ENCODE assay signal across 11 cellular contexts in genomic region chr12:56581418-56582145, GRCh38. TPM values are rescaled to one million over a fixed set of nuclear protein-coding genes. Genes with fewer than 3 reads are reported as not detected.
A peak's percentile ranks its signal among the peaks of the same experiment; 100 is the strongest.
DNase-seq lines count a peak whose midpoint lies in the region; ATAC-seq, FAIRE-seq and TF ChIP-seq lines count a peak whose summit lies in the region.
"Had no signal": no experiment of that assay in that cellular context is flagged by ENCODE, and none has a peak within 500 bp of the region (broad histone marks: within the 10 kb centered on the region; RNA-seq: fewer than 3 reads in every experiment).

No MANE protein-coding gene starts in this region.

- ATAC-seq in CD4-positive, alpha-beta T cell (ENCODE audit: poor library complexity), result peak; percentile 90
- peak; percentile 93 for ATAC-seq in activated T-helper 17 cell treated with anti-CD3 and anti-CD28 coated beads, Interleukin-2, amount 50 U/mL, for 72 hours (replicated peaks)
- ATAC-seq in GM18861 (IDR thresholded peaks at IDR 0.05; ENCODE audit: unreplicated experiment) (no peak), GM18909 (IDR thresholded peaks at IDR 0.05; ENCODE audit: poor library complexity, unreplicated experiment) (no peak)

- FAIRE-seq in D721Med (lab: Jason Lieb, UNC), result no peak
- FAIRE-seq: TTC549 had no signal

- no peaks in the 10 kb centered on the region for H3K27me3 Mint-ChIP-seq in CD4-positive, alpha-beta T cell
- no peaks in the 10 kb centered on the region for H3K27me3 Mint-ChIP-seq in activated T-helper 17 cell treated with anti-CD3 and anti-CD28 coated beads, Interleukin-2, amount 50 U/mL, for 72 hours

- POLR2A ChIA-PET in CD4-positive, alpha-beta T cell (lab: Charles Lee), result interaction anchor here (1.3 kb wide), 1 partner anchor 60 kb away, joined by 4 read pairs; the partner anchor contains the start of gene RBMS2

- H3K27ac ChIP-seq in CD4-positive, alpha-beta T cell (ENCODE audit: low read depth, low read length), result no peak overlapping the region
- peak overlapping the region; percentile 81 for H3K27ac ChIP-seq in KOPT-K1 (ENCODE audit: low read depth, low read length, poor library complexity, severe bottlenecking)

- TF ChIP-seq CTCF in CD4-positive, alpha-beta T cell (IDR thresholded peaks at IDR 0.05), result no peak
- no peak for TF ChIP-seq CTCF in D721Med (IDR thresholded peaks at IDR 0.05; ENCODE audit: insufficient read depth, missing control alignments)

- no peaks in the 10 kb centered on the region for H3K27me3 ChIP-seq in CD4-positive, alpha-beta T cell (ENCODE audit: control insufficient read depth, insufficient read depth, low read length)

- intact Hi-C loops in CD4-positive, alpha-beta T cell (cut with DNase I, micrococcal nuclease), result no loop called here

- peak overlapping the region; percentile 52 for H3K27ac Mint-ChIP-seq in CD4-positive, alpha-beta T cell
- peak overlapping the region; percentile 61 for H3K27ac Mint-ChIP-seq in activated T-helper 17 cell treated with anti-CD3 and anti-CD28 coated beads, Interleukin-2, amount 50 U/mL, for 72 hours

- no peaks in the 10 kb centered on the region for H3K36me3 ChIP-seq in KOPT-K1 (ENCODE audit: insufficient read depth, low read length)

- no peaks in the 10 kb centered on the region for H3K9me3 ChIP-seq in CD4-positive, alpha-beta T cell (ENCODE audit: control insufficient read depth, low read length)
- no peaks in the 10 kb centered on the region for H3K9me3 ChIP-seq in KOPT-K1 (ENCODE audit: insufficient read depth, low read length, poor library complexity, severe bottlenecking)

- H3K9me3 Mint-ChIP-seq in CD4-positive, alpha-beta T cell, result no peaks in the 10 kb centered on the region
- no peaks in the 10 kb centered on the region for H3K9me3 Mint-ChIP-seq in activated T-helper 17 cell treated with anti-CD3 and anti-CD28 coated beads, Interleukin-2, amount 50 U/mL, for 72 hours

- CTCF ChIA-PET in CD4-positive, alpha-beta T cell (lab: Charles Lee), result interaction anchor here (1.2 to 1.7 kb wide), 3 partner anchors 8 to 68 kb away, joined by 3 to 6 read pairs (median 4); no protein-coding TSS in a partner anchor

- no peaks in the 10 kb centered on the region for H3K36me3 Mint-ChIP-seq in CD4-positive, alpha-beta T cell (ENCODE audit: low read depth)
- H3K36me3 Mint-ChIP-seq in activated T-helper 17 cell treated with anti-CD3 and anti-CD28 coated beads, Interleukin-2, amount 50 U/mL, for 72 hours (ENCODE audit: low read depth), result no peaks in the 10 kb centered on the region

- peaks cover 16% of the 10 kb centered on the region for H3K4me1 Mint-ChIP-seq in CD4-positive, alpha-beta T cell (ENCODE audit: low read depth)
- peaks cover 7% of the 10 kb centered on the region for H3K4me1 Mint-ChIP-seq in activated T-helper 17 cell treated with anti-CD3 and anti-CD28 coated beads, Interleukin-2, amount 50 U/mL, for 72 hours

- peak in 2 of 10 experiments; percentile 8 to 12 for DNase-seq in CD4-positive, alpha-beta T cell
- DNase-seq in kidney tubule cell (ENCODE audit: low spot score) (peak; percentile 81), foreskin melanocyte (no peak), D721Med (ENCODE audit: insufficient read length, low spot score) (no peak)
- DNase-seq: DMS53, NCI-H2227 treated with DMSO at 0.1 percent for 48 hours had no signal

- H3K4me3 Mint-ChIP-seq in CD4-positive, alpha-beta T cell, result no peak overlapping the region
- peak overlapping the region; percentile 49 for H3K4me3 Mint-ChIP-seq in activated T-helper 17 cell treated with anti-CD3 and anti-CD28 coated beads, Interleukin-2, amount 50 U/mL, for 72 hours

RNA-seq across cellular contexts. Expression of gene BAZ2A, which starts 48.5 kb away (rescaled TPM):
- total RNA-seq in CD4-positive, alpha-beta T cell, result 100 to 1,000 TPM; 207 to 211 TPM
- 100 to 1,000 TPM in 1 of 2 donors, 10 to 100 TPM in 1; 97.8 to 166 TPM for total RNA-seq in activated T-helper 17 cell treated with anti-CD3 and anti-CD28 coated beads, Interleukin-2, amount 50 U/mL, for 72 hours

RNA-seq across cellular contexts. Expression of gene RBMS2, which starts 60.0 kb away (rescaled TPM):
- 10 to 100 TPM in 1 of 2 experiments, 1 to 10 TPM in 1; 5.1 to 10.8 TPM for total RNA-seq in CD4-positive, alpha-beta T cell
- total RNA-seq in activated T-helper 17 cell treated with anti-CD3 and anti-CD28 coated beads, Interleukin-2, amount 50 U/mL, for 72 hours, result 1 to 10 TPM; 1.1 to 2.3 TPM

Comparison
In these comparisons a context has a peak if more than half of its experiments do, and no peak if none do; other contexts are left out.
1. ATAC-seq: peak in CD4-positive, alpha-beta T cell (single experiment) and activated T-helper 17 cell treated with anti-CD3 and anti-CD28 coated beads, Interleukin-2, amount 50 U/mL, for 72 hours (single experiment); none in GM18861 (single experiment) and GM18909 (single experiment).